In genomic region chr6:11092654-11093053, GRCh38 we compare ENCODE assay signal across 8 cellular contexts. TPM values are rescaled to one million over a fixed set of nuclear protein-coding genes. Genes with fewer than 3 reads are reported as not detected.
DNase-seq lines count a peak whose midpoint lies in the region; ATAC-seq and TF ChIP-seq lines count a peak whose summit lies in the region.

No MANE protein-coding gene starts in this region.

- H3K4me3 ChIP-seq in AG09309 (ENCODE audit: control insufficient read depth, low read depth, low read length): peak overlapping the region; percentile 78
- no peak overlapping the region for H3K4me3 ChIP-seq in KMS-11 (IDR thresholded peaks at IDR 0.05; ENCODE audit: insufficient read depth, low read depth, low read length)
- no peak overlapping the region for H3K4me3 ChIP-seq in mucosa of descending colon

- intact Hi-C loops in mucosa of descending colon (cut with DNase I, micrococcal nuclease): no loop called here

- peaks cover 32% of the 10 kb centered on the region for H3K4me1 ChIP-seq in KMS-11 (ENCODE audit: low read depth, poor library complexity, severe bottlenecking)
- peaks cover 14% of the 10 kb centered on the region for H3K4me1 ChIP-seq in mucosa of descending colon (ENCODE audit: low read depth)

- no peak for DNase-seq in AG09309 (ENCODE audit: low read depth)
- DNase-seq in chondrocyte (ENCODE audit: low spot score): no peak
- DNase-seq in naive thymus-derived CD8-positive, alpha-beta T cell: no peak
- DNase-seq in AG08396 (ENCODE audit: low spot score): no peak
- DNase-seq in dermis blood vessel endothelial cell: no peak
- no peak for DNase-seq in mucosa of descending colon

- H3K9ac ChIP-seq in KMS-11: peak overlapping the region; percentile 94

- no peaks in the 10 kb centered on the region for H3K9me3 Mint-ChIP-seq in chondrocyte (ENCODE audit: low read depth)
- H3K9me3 Mint-ChIP-seq in naive thymus-derived CD8-positive, alpha-beta T cell: no peaks in the 10 kb centered on the region

- no peaks in the 10 kb centered on the region for H4K20me1 ChIP-seq in KMS-11 (ENCODE audit: insufficient read depth)

- no peaks in the 10 kb centered on the region for H3K36me3 ChIP-seq in KMS-11 (ENCODE audit: insufficient read depth)
- H3K36me3 ChIP-seq in mucosa of descending colon (ENCODE audit: low read depth): peaks cover 3% of the 10 kb centered on the region

- H3K27me3 Mint-ChIP-seq in chondrocyte (ENCODE audit: low read depth): no peaks in the 10 kb centered on the region
- H3K27me3 Mint-ChIP-seq in naive thymus-derived CD8-positive, alpha-beta T cell: peaks cover 0 to 6% (median 0%) of the 10 kb centered on the region in 5 donors

- H3K27ac Mint-ChIP-seq in chondrocyte (ENCODE audit: unreplicated experiment): peak overlapping the region; percentile 98
- peak overlapping the region; percentile 84 to 99 (median 96) for H3K27ac Mint-ChIP-seq in naive thymus-derived CD8-positive, alpha-beta T cell

- peak overlapping the region; percentile 89 for H3K27ac ChIP-seq in KMS-11

- POLR2A ChIA-PET in naive thymus-derived CD8-positive, alpha-beta T cell (lab: Charles Lee): no interaction called here

- peak overlapping the region; percentile 95 for H3K4me2 ChIP-seq in KMS-11

- peak overlapping the region; percentile 38 for H2AFZ ChIP-seq in KMS-11 (ENCODE audit: low read depth)

- H3K36me3 Mint-ChIP-seq in chondrocyte (ENCODE audit: low read depth): peaks cover 2% of the 10 kb centered on the region
- peaks cover 0 to 8% (median 0%) of the 10 kb centered on the region in 3 donors for H3K36me3 Mint-ChIP-seq in naive thymus-derived CD8-positive, alpha-beta T cell

- H3K79me2 ChIP-seq in KMS-11 (ENCODE audit: insufficient read depth, low read depth): peaks cover 32% of the 10 kb centered on the region

- H3K9me3 ChIP-seq in mucosa of descending colon: no peaks in the 10 kb centered on the region

- ATAC-seq in naive thymus-derived CD8-positive, alpha-beta T cell: no peak
- ATAC-seq in GM19035 (IDR thresholded peaks at IDR 0.05; ENCODE audit: unreplicated experiment): no peak
- no peak for ATAC-seq in mucosa of descending colon

- peaks cover 25% of the 10 kb centered on the region for H3K4me1 Mint-ChIP-seq in chondrocyte (ENCODE audit: low read depth)
- peaks cover 13 to 29% (median 26%) of the 10 kb centered on the region in 4 donors for H3K4me1 Mint-ChIP-seq in naive thymus-derived CD8-positive, alpha-beta T cell

- peak overlapping the region; percentile 92 for H3K4me3 Mint-ChIP-seq in chondrocyte (ENCODE audit: unreplicated experiment)
- peak overlapping the region; percentile 90 to 98 (median 95) for H3K4me3 Mint-ChIP-seq in naive thymus-derived CD8-positive, alpha-beta T cell

- TF ChIP-seq CTCF in AG09309 (IDR thresholded peaks at IDR 0.05; ENCODE audit: control insufficient read depth, insufficient read depth, low read depth, low read length, missing control alignments) (no peak), KMS-11 (conservative IDR thresholded peaks at IDR 0.05; ENCODE audit: low read depth, low read length) (0 out of 2 replicates have a peak, but pooled peaks have one; percentile 5), chondrocyte (IDR thresholded peaks at IDR 0.05) (no peak), mucosa of descending colon (IDR thresholded peaks at IDR 0.05) (no peak)

- no peaks in the 10 kb centered on the region for H3K27me3 ChIP-seq in KMS-11 (ENCODE audit: insufficient read depth, low read depth)

RNA-seq across cellular contexts. Expression of gene SMIM13, which starts 1.0 kb away (rescaled TPM):
- total RNA-seq in chondrocyte: 18.0 to 22.7 TPM (median 20.9 TPM) in 3 replicates
- 1 to 10 TPM; 4.7 to 5.7 TPM for total RNA-seq in naive thymus-derived CD8-positive, alpha-beta T cell
- polyA plus RNA-seq in naive thymus-derived CD8-positive, alpha-beta T cell: 1 to 10 TPM; 1.7 to 3.0 (median 3.0) TPM
- 14.6 and 20.2 TPM in 2 replicates for total RNA-seq in dermis blood vessel endothelial cell
- 10 to 100 TPM in 1 of 3 donors, 1 to 10 TPM in 2; 5.4 to 10.9 (median 5.6) TPM for total RNA-seq in mucosa of descending colon

RNA-seq across cellular contexts. Expression of gene ERVFRD-1, which starts 18.9 kb away (rescaled TPM):
- total RNA-seq in chondrocyte: not detected in 3 replicates
- not detected for total RNA-seq in naive thymus-derived CD8-positive, alpha-beta T cell
- polyA plus RNA-seq in naive thymus-derived CD8-positive, alpha-beta T cell: under 1 TPM in 1 of 3 donors, not detected in 2; 0.18 TPM
- total RNA-seq in dermis blood vessel endothelial cell: under 0.01 and 0.05 TPM in 2 replicates
- under 1 TPM; 0.12 to 0.57 (median 0.19) TPM for total RNA-seq in mucosa of descending colon

RNA-seq across cellular contexts. Expression of gene ELOVL2, which starts 48.5 kb away (rescaled TPM):
- 18.1 to 41.3 TPM (median 18.2 TPM) in 3 replicates for total RNA-seq in chondrocyte
- not detected for total RNA-seq in naive thymus-derived CD8-positive, alpha-beta T cell
- not detected for polyA plus RNA-seq in naive thymus-derived CD8-positive, alpha-beta T cell
- under 0.01 TPM in 1 of 2 replicates, not detected in the other for total RNA-seq in dermis blood vessel endothelial cell
- under 1 TPM in 2 of 3 donors, not detected in 1; 0.12 to 0.63 TPM for total RNA-seq in mucosa of descending colon

Comparison
In these comparisons a context has a peak if more than half of its experiments do, and no peak if none do; other contexts are left out.
1. RNA of gene ELOVL2, which starts 48.5 kb away (total RNA-seq): 18.1 to 41.3 TPM in chondrocyte; 0.12 to 0.63 TPM in mucosa of descending colon, not detected in naive thymus-derived CD8-positive, alpha-beta T cell and under 0.01 TPM in dermis blood vessel endothelial cell; every median in the first group is over 10 times any median in the second.